Comparison of ENCODE assay signal across 10 cellular contexts in the genomic region with DNA sequence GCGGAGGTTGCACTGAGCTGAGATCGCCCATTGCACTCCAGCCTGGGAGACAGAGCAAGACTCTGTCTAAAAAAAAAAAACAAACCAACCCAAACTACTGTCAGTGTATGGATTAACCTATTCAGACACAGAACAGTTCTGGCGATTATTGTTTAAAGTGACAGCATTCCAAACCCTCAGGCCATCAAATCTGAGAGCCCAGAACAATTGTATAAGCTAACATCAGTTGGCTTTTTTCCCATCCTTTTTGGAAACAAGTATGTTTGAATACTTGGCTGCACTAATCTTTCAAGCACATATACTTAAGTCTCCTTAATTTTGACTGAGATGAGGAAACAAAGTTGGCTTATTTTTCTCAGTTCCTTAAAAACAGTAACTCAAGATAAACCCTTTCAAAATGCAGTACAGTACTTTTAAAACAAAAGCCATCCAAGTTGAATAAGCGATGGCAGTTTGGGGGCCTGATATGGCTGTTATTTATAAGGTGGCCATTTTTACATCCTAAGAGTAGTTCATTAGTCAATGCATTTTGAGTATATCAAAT. TPM values are rescaled to one million over a fixed set of nuclear protein-coding genes. Genes with fewer than 3 reads are reported as not detected.
DNase-seq lines count a peak whose midpoint lies in the region; ATAC-seq, FAIRE-seq and TF ChIP-seq lines count a peak whose summit lies in the region.
"Had no signal": no experiment of that assay in that cellular context is flagged by ENCODE, and none has a peak within 500 bp of the region (broad histone marks: within the 10 kb centered on the region; RNA-seq: fewer than 3 reads in every experiment).

No MANE protein-coding gene starts in this region.

- peak overlapping the region; percentile 6 to 97; a peak in 2 of 6 replicates for H3K27ac ChIP-seq in A549
- H3K27ac ChIP-seq in HCT116 (ENCODE audit: low read depth, low read length) = peak overlapping the region; percentile 95; the same call in 1 of the 2 replicates
- H3K27ac ChIP-seq in ascending aorta = no peak overlapping the region
- H3K27ac ChIP-seq in WERI-Rb-1 = no peak overlapping the region
- peak overlapping the region in 2 of 4 donors; percentile 94 to 97 for H3K27ac ChIP-seq in upper lobe of left lung

- H3K9me3 Mint-ChIP-seq in activated naive CD8-positive, alpha-beta T cell (ENCODE audit: low read depth) = no peaks in the 10 kb centered on the region
- peaks cover 8% of the 10 kb centered on the region for H3K9me3 Mint-ChIP-seq in mesothelial cell of epicardium

- H3K27me3 Mint-ChIP-seq in activated naive CD8-positive, alpha-beta T cell = no peaks in the 10 kb centered on the region
- H3K27me3 Mint-ChIP-seq in mesothelial cell of epicardium (ENCODE audit: low read depth) = no peaks in the 10 kb centered on the region

- TF ChIP-seq CTCF in A549 (IDR thresholded peaks at IDR 0.05) = no peak
- no peak for TF ChIP-seq CTCF in HCT116 (IDR thresholded peaks at IDR 0.05 in 2 of 3, conservative IDR thresholded peaks at IDR 0.05 in 1 of 3; ENCODE audit: borderline replicate concordance in 1 of 3, insufficient read depth in 1 of 3, low read depth in 2 of 3, low read length in 2 of 3)
- no peak for TF ChIP-seq CTCF in mesothelial cell of epicardium (IDR thresholded peaks at IDR 0.05; ENCODE audit: unreplicated experiment)
- TF ChIP-seq CTCF in ascending aorta (IDR thresholded peaks at IDR 0.05) = no peak
- TF ChIP-seq CTCF in WERI-Rb-1 (IDR thresholded peaks at IDR 0.05; ENCODE audit: low read depth, low read length) = no peak
- TF ChIP-seq CTCF in upper lobe of left lung (IDR thresholded peaks at IDR 0.05) = no peak

- peak overlapping the region; percentile 96 for H3K27ac Mint-ChIP-seq in activated naive CD8-positive, alpha-beta T cell
- peak overlapping the region; percentile 98 for H3K27ac Mint-ChIP-seq in mesothelial cell of epicardium

- peaks cover 7 to 28% of the 10 kb centered on the region in 2 experiments; a peak in 3 of 4 replicates for H3K36me3 ChIP-seq in HCT116 (ENCODE audit: control insufficient read depth in 1 of 2, insufficient read depth in 2 of 2, low read length in 2 of 2)
- peaks cover 9 to 23% of the 10 kb centered on the region in 2 donors for H3K36me3 ChIP-seq in ascending aorta
- H3K36me3 ChIP-seq in WERI-Rb-1 = peaks cover 25% of the 10 kb centered on the region
- H3K36me3 ChIP-seq in upper lobe of left lung = peaks cover 9 to 26% (median 14%) of the 10 kb centered on the region in 4 donors

- peaks cover 45% of the 10 kb centered on the region for H3K4me1 Mint-ChIP-seq in activated naive CD8-positive, alpha-beta T cell (ENCODE audit: low read depth)
- H3K4me1 Mint-ChIP-seq in mesothelial cell of epicardium = peaks cover 18% of the 10 kb centered on the region

- no peak for ATAC-seq in A549
- no peak for ATAC-seq in HCT116
- no peak for ATAC-seq in HG03097 (IDR thresholded peaks at IDR 0.05; ENCODE audit: low FRiP score, unreplicated experiment)
- no peak for ATAC-seq in upper lobe of left lung (ENCODE audit: low FRiP score in 2 of 2)

- no peaks in the 10 kb centered on the region for H3K9me2 ChIP-seq in HCT116 (ENCODE audit: insufficient read depth)

- peak overlapping the region; percentile 95 for H3K4me3 Mint-ChIP-seq in activated naive CD8-positive, alpha-beta T cell
- H3K4me3 Mint-ChIP-seq in mesothelial cell of epicardium = peak overlapping the region; percentile 92

- TF ChIP-seq POLR2A in A549 (IDR thresholded peaks at IDR 0.05; ENCODE audit: low read length) (no peak), HCT116 (IDR thresholded peaks at IDR 0.05; ENCODE audit: borderline replicate concordance, extremely low read depth, insufficient read depth, insufficient read length) (no peak), upper lobe of left lung (IDR thresholded peaks at IDR 0.05) (no peak)

- no peak for TF ChIP-seq RAD21 in A549 (conservative IDR thresholded peaks at IDR 0.05 in 1 of 2, IDR thresholded peaks at IDR 0.05 in 1 of 2)
- no peak for TF ChIP-seq RAD21 in HCT116 (IDR thresholded peaks at IDR 0.05; ENCODE audit: low read depth)

- peak overlapping the region; percentile 95; the same call in 1 of the 3 replicates for H3K4me3 ChIP-seq in A549
- H3K4me3 ChIP-seq in HCT116 (replicated peaks in 1 of 2; ENCODE audit: low read depth in 1 of 2, low read length in 2 of 2) = peak overlapping the region; percentile 84 to 94
- peak overlapping the region in 1 of 2 donors; percentile 75 for H3K4me3 ChIP-seq in ascending aorta
- H3K4me3 ChIP-seq in WERI-Rb-1 (ENCODE audit: low read depth, low read length) = no peak overlapping the region
- H3K4me3 ChIP-seq in upper lobe of left lung = no peak overlapping the region

- H3K36me3 Mint-ChIP-seq in activated naive CD8-positive, alpha-beta T cell = peaks cover 19% of the 10 kb centered on the region
- H3K36me3 Mint-ChIP-seq in mesothelial cell of epicardium = peaks cover 22% of the 10 kb centered on the region

- H2AFZ ChIP-seq in HCT116 (ENCODE audit: low read depth, low read length, poor library complexity, severe bottlenecking) = no peak overlapping the region

- intact Hi-C loops in HCT116 (cut with micrococcal nuclease) = loop anchor here (1.0 to 2.0 kb wide), 2 partner anchors 53 to 170 kb away; partner anchors contain the start of gene ADORA2B
- intact Hi-C loops in ascending aorta (cut with DNase I) = loop anchor here (2.0 kb wide), 2 partner anchors 169 to 737 kb away; no protein-coding TSS in a partner anchor

- H4K20me1 ChIP-seq in HCT116 (ENCODE audit: insufficient read depth) = no peaks in the 10 kb centered on the region

- RAD21 ChIA-PET in HCT116 (lab: Charles Lee; ENCODE audit: low non-redundant PET in 1 of 2, low total read pairs in 2 of 2, uncharacterized antibody in 2 of 2, unreplicated experiment in 2 of 2) = interaction anchor here in 1 of 2 experiments (1.2 to 1.5 kb wide), 2 partner anchors 53 to 54 kb away, joined by 3 read pairs; no protein-coding TSS in a partner anchor

- H3K9me3 ChIP-seq in A549 (peaks cover 21% of the 10 kb centered on the region), HCT116 (ENCODE audit: control insufficient read depth in 1 of 2, insufficient read depth in 1 of 2, low read depth in 1 of 2, low read length in 2 of 2) (peaks cover 0 to 7% of the 10 kb centered on the region in 2 experiments; a peak in 1 of 4 replicates), ascending aorta (no peaks in the 10 kb centered on the region), WERI-Rb-1 (ENCODE audit: severe bottlenecking) (no peaks in the 10 kb centered on the region), upper lobe of left lung (no peaks in the 10 kb centered on the region)
- H3K9me3 ChIP-seq: thoracic aorta had no signal

- CTCF ChIA-PET in A549 (lab: Yijun Ruan, JAX) (interaction anchor here (0.6 to 7.7 kb wide), 18 partner anchors 9 to 175 kb away, joined by 3 to 105 read pairs (median 5); partner anchors contain the start of gene ADORA2B), HCT116 (lab: Charles Lee) (interaction anchor here (1.2 to 2.9 kb wide), 3 partner anchors 16 to 147 kb away, joined by 3 to 13 read pairs (median 5); partner anchors contain the start of gene ADORA2B)

- BruUV-seq in HCT116 (replicated peaks; lab: Mats Ljungman, UMichigan) = TSS peak; percentile 71

- peak overlapping the region; percentile 96 for H3K9ac ChIP-seq in HCT116 (ENCODE audit: low read length)

- H3K4me2 ChIP-seq in A549 = peak overlapping the region; percentile 70
- peak overlapping the region; percentile 79 for H3K4me2 ChIP-seq in HCT116 (ENCODE audit: low read length)

- H3K4me1 ChIP-seq in A549 (peaks cover 10% of the 10 kb centered on the region; the same call in 1 of the 3 replicates), HCT116 (ENCODE audit: control insufficient read depth in 1 of 2, insufficient read depth in 2 of 2, low read length in 2 of 2) (peaks cover 10 to 24% of the 10 kb centered on the region in 2 experiments; a peak in 3 of 4 replicates), ascending aorta (peaks cover 9 to 12% of the 10 kb centered on the region in 2 donors), upper lobe of left lung (peaks cover 11 to 31% (median 21%) of the 10 kb centered on the region in 4 donors)

- H3K27me3 ChIP-seq in HCT116 (ENCODE audit: insufficient read depth, low read length) (no peaks in the 10 kb centered on the region), ascending aorta (no peaks in the 10 kb centered on the region), WERI-Rb-1 (ENCODE audit: insufficient read depth, low read depth, severe bottlenecking) (no peaks in the 10 kb centered on the region), upper lobe of left lung (no peaks in the 10 kb centered on the region)

- FAIRE-seq in A549 (lab: Jason Lieb, UNC) = no peak
- FAIRE-seq: small intestine had no signal

- DNase-seq in A549 (ENCODE audit: low read depth in 1 of 2, low spot score in 1 of 2) = no peak
- no peak for DNase-seq in HCT116 (ENCODE audit: low read depth, low spot score)
- no peak for DNase-seq in mesothelial cell of epicardium (ENCODE audit: low spot score in 2 of 2, unreplicated experiment in 2 of 2)
- DNase-seq in ascending aorta (ENCODE audit: low spot score in 2 of 2) = no peak
- DNase-seq in WERI-Rb-1 = no peak
- DNase-seq in upper lobe of left lung = no peak

- 79% methylated on average over 4 of the region's 4 CpGs for WGBS in A549 (ENCODE audit: missing lambda C conversion rate)
- WGBS in upper lobe of left lung, 2 donors = 69 to 70% methylated on average over 4 of the region's 4 CpGs

- TF ChIP-seq EP300 in A549 (IDR thresholded peaks at IDR 0.05) (no peak), upper lobe of left lung (IDR thresholded peaks at IDR 0.05) (no peak)

- POLR2A ChIA-PET in A549 (lab: Yijun Ruan, JAX) (interaction anchor here (1.9 to 2.5 kb wide), 2 partner anchors 39 to 53 kb away, joined by 15 to 24 read pairs; partner anchors contain the start of gene ADORA2B), HCT116 (lab: Charles Lee) (interaction anchor here (1.7 to 2.3 kb wide), 2 partner anchors 30 to 53 kb away, joined by 4 to 12 read pairs; partner anchors contain the start of gene ADORA2B)

- H3K79me2 ChIP-seq in HCT116 (ENCODE audit: insufficient read depth, low read length) = peaks cover 55% of the 10 kb centered on the region

RNA-seq across cellular contexts. Expression of gene ZSWIM7, which starts 1.4 kb away (rescaled TPM):
- polyA plus RNA-seq in A549 (2011; rRNA removed) (65.5 and 72.7 TPM in 2 replicates), A549 (2017; fragmentation: RNase III; extraction: RNeasy Plus Mini Kit Qiagen cat#74134 plus additional on column Dnase treatment) (56.1 to 62.9 TPM (median 60.0 TPM) in 3 replicates)
- 69.6 and 76.1 TPM in 2 replicates for polyA plus RNA-seq in A549 (2012; cell fraction: cytosol; rRNA removed)
- polyA plus RNA-seq in A549 (2012; cell fraction: nucleus; rRNA removed) = 33.4 and 40.0 TPM in 2 replicates
- polyA minus RNA-seq in A549 (2011; rRNA and poly(A)+ RNA removed) = 17.1 and 24.2 TPM in 2 replicates
- total RNA-seq in HCT116 (2021; ENCODE audit: unreplicated experiment) (33.5 TPM), mesothelial cell of epicardium (27.0 to 31.6 TPM (median 29.2 TPM) in 3 replicates), ascending aorta (0.75 TPM), upper lobe of left lung (10 to 100 TPM; 20.8 to 30.7 (median 23.4) TPM)
- 29.3 and 36.6 TPM in 2 replicates for polyA plus RNA-seq in HCT116 (2012)

RNA-seq across cellular contexts. Expression of gene TTC19, which starts 1.5 kb away (rescaled TPM):
- polyA plus RNA-seq in A549 (2011; rRNA removed) (16.6 and 23.6 TPM in 2 replicates), A549 (2017; fragmentation: RNase III; extraction: RNeasy Plus Mini Kit Qiagen cat#74134 plus additional on column Dnase treatment) (30.3 to 33.7 TPM (median 31.3 TPM) in 3 replicates)
- 7.5 and 11.9 TPM in 2 replicates for polyA plus RNA-seq in A549 (2012; cell fraction: cytosol; rRNA removed)
- 14.8 and 21.5 TPM in 2 replicates for polyA plus RNA-seq in A549 (2012; cell fraction: nucleus; rRNA removed)
- polyA minus RNA-seq in A549 (2011; rRNA and poly(A)+ RNA removed) = 19.2 and 20.5 TPM in 2 replicates
- total RNA-seq in HCT116 (2021; ENCODE audit: unreplicated experiment) (61.3 TPM), mesothelial cell of epicardium (38.5 to 41.7 TPM (median 39.7 TPM) in 3 replicates), ascending aorta (158 TPM), upper lobe of left lung (100 to 1,000 TPM in 3 of 6 donors, 10 to 100 TPM in 3; 33.2 to 229 (median 92.9) TPM)
- polyA plus RNA-seq in HCT116 (2012) = 34.5 and 41.1 TPM in 2 replicates

RNA-seq across cellular contexts. Expression of gene ADORA2B, which starts 53.2 kb away (rescaled TPM):
- polyA plus RNA-seq in A549 (2011; rRNA removed) (10.2 and 14.4 TPM in 2 replicates), A549 (2017; fragmentation: RNase III; extraction: RNeasy Plus Mini Kit Qiagen cat#74134 plus additional on column Dnase treatment) (5.7 to 6.3 TPM (median 6.2 TPM) in 3 replicates)
- polyA plus RNA-seq in A549 (2012; cell fraction: cytosol; rRNA removed) = 6.1 and 8.5 TPM in 2 replicates
- polyA plus RNA-seq in A549 (2012; cell fraction: nucleus; rRNA removed) = 7.3 and 7.9 TPM in 2 replicates
- 10.2 and 14.4 TPM in 2 replicates for polyA minus RNA-seq in A549 (2011; rRNA and poly(A)+ RNA removed)
- total RNA-seq in HCT116 (2021; ENCODE audit: unreplicated experiment) (47.5 TPM), mesothelial cell of epicardium (3.8 to 4.6 TPM (median 4.5 TPM) in 3 replicates), ascending aorta (not detected), upper lobe of left lung (10 to 100 TPM in 3 of 6 donors, 1 to 10 TPM in 3; 4.2 to 18.8 (median 9.4) TPM)
- polyA plus RNA-seq in HCT116 (2012) = 46.0 and 48.3 TPM in 2 replicates

Comparison
In these comparisons a context has a peak if more than half of its experiments do, and no peak if none do; other contexts are left out.
1. H3K27ac ChIP-seq: peak in A549 (2 of 2) and HCT116 (single experiment); none in ascending aorta (0 of 2) and WERI-Rb-1 (single experiment).
2. H3K4me3 ChIP-seq: peak in A549 (single experiment) and HCT116 (2 of 2); none in WERI-Rb-1 (single experiment) and upper lobe of left lung (0 of 4).
3. RNA of gene ZSWIM7, which starts 1.4 kb away (total RNA-seq): 33.5 TPM in HCT116 (single experiment), 27.0 to 31.6 TPM in mesothelial cell of epicardium and 20.8 to 30.7 TPM in upper lobe of left lung; 0.75 TPM in ascending aorta (single experiment); every median in the first group is over 10 times any median in the second.